13 cellular contexts compared by ENCODE assay signal in genomic region chr2:42765686-42766085, GRCh38. TPM values are rescaled to one million over a fixed set of nuclear protein-coding genes. Genes with fewer than 3 reads are reported as not detected.
DNase-seq lines count a peak whose midpoint lies in the region; ATAC-seq and TF ChIP-seq lines count a peak whose summit lies in the region.
"Had no signal": no experiment of that assay in that cellular context is flagged by ENCODE, and none has a peak within 500 bp of the region (broad histone marks: within the 10 kb centered on the region; RNA-seq: fewer than 3 reads in every experiment).

No MANE protein-coding gene starts in this region.

- H3K4me1 Mint-ChIP-seq in WTC11 (peaks cover 15% of the 10 kb centered on the region), progenitor cell of endocrine pancreas (ENCODE audit: low read depth) (peaks cover 1% of the 10 kb centered on the region)
- H3K4me1 Mint-ChIP-seq in effector memory CD8-positive, alpha-beta T cell (ENCODE audit: low read depth in 2 of 2): peaks cover 0 to 2% of the 10 kb centered on the region in 2 donors
- H3K4me1 Mint-ChIP-seq: CD8-positive, alpha-beta memory T cell had no signal

- TF ChIP-seq CTCF in WTC11 (IDR thresholded peaks at IDR 0.05) (no peak), progenitor cell of endocrine pancreas (IDR thresholded peaks at IDR 0.05; ENCODE audit: unreplicated experiment) (no peak)

- peaks cover 3% of the 10 kb centered on the region; the same call in 1 of the 2 replicates for H3K36me3 Mint-ChIP-seq in WTC11
- H3K36me3 Mint-ChIP-seq in effector memory CD8-positive, alpha-beta T cell (ENCODE audit: insufficient read depth): peaks cover 3% of the 10 kb centered on the region
- peaks cover 4% of the 10 kb centered on the region for H3K36me3 Mint-ChIP-seq in progenitor cell of endocrine pancreas (ENCODE audit: insufficient read depth)

- H3K4me3 Mint-ChIP-seq in WTC11: no peak overlapping the region
- H3K4me3 Mint-ChIP-seq in effector memory CD8-positive, alpha-beta T cell: no peak overlapping the region
- H3K4me3 Mint-ChIP-seq in progenitor cell of endocrine pancreas (ENCODE audit: low read depth): no peak overlapping the region
- H3K4me3 Mint-ChIP-seq: CD14-positive monocyte; CD8-positive, alpha-beta memory T cell had no signal

- POLR2A ChIA-PET in WTC11 (lab: Charles Lee): no interaction called here

- no peaks in the 10 kb centered on the region for H3K9me3 Mint-ChIP-seq in WTC11
- no peaks in the 10 kb centered on the region for H3K9me3 Mint-ChIP-seq in effector memory CD8-positive, alpha-beta T cell
- no peaks in the 10 kb centered on the region for H3K9me3 Mint-ChIP-seq in progenitor cell of endocrine pancreas (ENCODE audit: low read depth)
- H3K9me3 Mint-ChIP-seq: CD8-positive, alpha-beta memory T cell had no signal

- DNase-seq in WTC11 (ENCODE audit: low spot score) (no peak), progenitor cell of endocrine pancreas (ENCODE audit: low spot score, unreplicated experiment) (no peak), SKM-1 treated with dmso at 0.1 percent for 144 hours (lab: John Stamatoyannopoulos, UW; ENCODE audit: unreplicated experiment) (no peak), HPDE6-E6E7 (ENCODE audit: extremely low spot score) (no peak), inferior parietal cortex (ENCODE audit: extremely low spot score) (no peak)
- no peak for DNase-seq in effector memory CD8-positive, alpha-beta T cell
- DNase-seq: CD8-positive, alpha-beta memory T cell; DMS53; GF-D8; IMR-90 had no signal

- peak overlapping the region; percentile 67; the same call in 1 of the 2 replicates for H3K27ac Mint-ChIP-seq in WTC11
- H3K27ac Mint-ChIP-seq in effector memory CD8-positive, alpha-beta T cell: peak overlapping the region; percentile 73
- peak overlapping the region; percentile 58 for H3K27ac Mint-ChIP-seq in progenitor cell of endocrine pancreas

- no peak for ATAC-seq in WTC11
- no peak for ATAC-seq in effector memory CD8-positive, alpha-beta T cell (replicated peaks)
- ATAC-seq: A549 had no signal

- H3K27me3 Mint-ChIP-seq in WTC11 (ENCODE audit: low read depth) (no peaks in the 10 kb centered on the region), progenitor cell of endocrine pancreas (no peaks in the 10 kb centered on the region)
- H3K27me3 Mint-ChIP-seq in effector memory CD8-positive, alpha-beta T cell: no peaks in the 10 kb centered on the region
- H3K27me3 Mint-ChIP-seq: CD8-positive, alpha-beta memory T cell had no signal

- CTCF ChIA-PET in WTC11 (lab: Charles Lee): no interaction called here

TF ChIP-seq in WTC11, 78 proteins besides CTCF, POLR2A, EP300 and RAD21:
- TF ChIP-seq ETV6 (CRISPR knock-in tag; IDR thresholded peaks at IDR 0.05): no peak
- no peak for TF ChIP-seq GTF2I (CRISPR knock-in tag; conservative IDR thresholded peaks at IDR 0.05)
- no peak for TF ChIP-seq NR2C2 (CRISPR knock-in tag; IDR thresholded peaks at IDR 0.05)
- TF ChIP-seq GRHL2 (CRISPR knock-in tag; IDR thresholded peaks at IDR 0.05; ENCODE audit: insufficient replicate concordance, severe bottlenecking): no peak
- TF ChIP-seq, protein P1, sequence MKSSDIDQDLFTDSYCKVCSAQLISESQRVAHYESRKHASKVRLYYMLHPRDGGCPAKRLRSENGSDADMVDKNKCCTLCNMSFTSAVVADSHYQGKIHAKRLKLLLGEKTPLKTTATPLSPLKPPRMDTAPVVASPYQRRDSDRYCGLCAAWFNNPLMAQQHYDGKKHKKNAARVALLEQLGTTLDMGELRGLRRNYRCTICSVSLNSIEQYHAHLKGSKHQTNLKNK (CRISPR knock-in tag; IDR thresholded peaks at IDR 0.05): no peak
- no peak for TF ChIP-seq ZNF281 (CRISPR knock-in tag; IDR thresholded peaks at IDR 0.05)
- TF ChIP-seq NFE2L1 (CRISPR knock-in tag; IDR thresholded peaks at IDR 0.05): no peak
- no peak for TF ChIP-seq FOXP1 (CRISPR knock-in tag; IDR thresholded peaks at IDR 0.05; ENCODE audit: borderline replicate concordance)
- no peak for TF ChIP-seq HMGA2 (CRISPR knock-in tag; IDR thresholded peaks at IDR 0.05)
- no peak for TF ChIP-seq NFATC4 (CRISPR knock-in tag; IDR thresholded peaks at IDR 0.05)
TF ChIP-seq in WTC11: peak in this region for 0.

RNA-seq across cellular contexts. Expression of gene OXER1, which starts 1.8 kb away (rescaled TPM):
- total RNA-seq in WTC11 (2021): 2.6 to 2.7 TPM (median 2.7 TPM) in 3 replicates
- total RNA-seq in progenitor cell of endocrine pancreas: 4.3 and 4.6 TPM in 2 replicates
- total RNA-seq: H4, IMR-90 had no signal

RNA-seq across cellular contexts. Expression of gene HAAO, which starts 26.7 kb away (rescaled TPM):
- total RNA-seq in WTC11 (2021) (8.0 to 9.8 TPM (median 8.4 TPM) in 3 replicates), progenitor cell of endocrine pancreas (14.5 and 16.7 TPM in 2 replicates)
- total RNA-seq: H4 had no signal
